In genomic region chr16:51154271-51155171, GRCh38 we compare ENCODE assay signal across 13 cellular contexts. TPM values are rescaled to one million over a fixed set of nuclear protein-coding genes. Genes with fewer than 3 reads are reported as not detected.
DNase-seq lines count a peak whose midpoint lies in the region; ATAC-seq, FAIRE-seq and TF ChIP-seq lines count a peak whose summit lies in the region.
"Had no signal": no experiment of that assay in that cellular context is flagged by ENCODE, and none has a peak within 500 bp of the region (broad histone marks: within the 10 kb centered on the region; RNA-seq: fewer than 3 reads in every experiment).

No MANE protein-coding gene starts in this region.

- DNase-seq in H7 = peak; percentile 84
- peak; percentile 11 for DNase-seq in inferior parietal cortex (ENCODE audit: extremely low spot score)
- DNase-seq in skeletal muscle cell (ENCODE audit: low read depth) = no peak
- DNase-seq in GM19240 (ENCODE audit: insufficient read length, low spot score) = no peak
- no peak for DNase-seq in GM12892 (ENCODE audit: insufficient read length)
- DNase-seq: activated CD4-positive, CD25-positive, alpha-beta regulatory T cell treated with anti-CD3 and anti-CD28 coated beads, Interleukin-2, amount 50 U/mL, for 72 hours; brain microvascular endothelial cell had no signal

- no peaks in the 10 kb centered on the region for H3K36me3 ChIP-seq in H7 (replicated peaks; ENCODE audit: control insufficient read depth, insufficient read depth, low read length)
- H3K36me3 ChIP-seq: brain microvascular endothelial cell, tibial nerve had no signal

- peaks cover 50% of the 10 kb centered on the region for H3K27me3 ChIP-seq in H7 (ENCODE audit: control insufficient read depth, insufficient read depth, low read length)

- H3K36me3 Mint-ChIP-seq in brain = no peaks in the 10 kb centered on the region

- FAIRE-seq in GM12892 (lab: Jason Lieb, UNC) = no peak
- FAIRE-seq: G401.6 had no signal

- H3K4me1 Mint-ChIP-seq in brain = peaks cover 55% of the 10 kb centered on the region

- peaks cover 0 to 5% (median 0%) of the 10 kb centered on the region in 5 experiments for H3K9me3 Mint-ChIP-seq in brain

- no peak for TF ChIP-seq CTCF in brain (conservative IDR thresholded peaks at IDR 0.05)

- ATAC-seq in HG03520 (IDR thresholded peaks at IDR 0.05; ENCODE audit: unreplicated experiment) (no peak), HG03159 (IDR thresholded peaks at IDR 0.05; ENCODE audit: unreplicated experiment) (no peak)
- ATAC-seq: Panc1 had no signal

- TF ChIP-seq POLR2A in GM12892 (IDR thresholded peaks at IDR 0.05; ENCODE audit: low read depth, low read length) = no peak

- H3K4me3 Mint-ChIP-seq in brain = peak overlapping the region; percentile 81 to 92 (median 88)

- H3K4me3 ChIP-seq in H7 (ENCODE audit: insufficient read depth, low read depth, low read length) (peak overlapping the region; percentile 90), skeletal muscle cell (ENCODE audit: low read depth, low read length) (peak overlapping the region; percentile 76)

- peaks cover 52% of the 10 kb centered on the region for H3K27me3 Mint-ChIP-seq in brain

- H3K27ac Mint-ChIP-seq in brain = peak overlapping the region; percentile 41 to 99 (median 93)

RNA-seq across cellular contexts. Expression of gene SALL1, which starts 3.5 kb away (rescaled TPM):
- 33.4 and 38.2 TPM in 2 replicates for total RNA-seq in H7 (2014; rRNA removed; shearing (Covaris generic))
- polyA plus RNA-seq in brain (ENCODE audit: insufficient read depth, low read depth, low replicate concordance) = 21.6 TPM
- polyA plus RNA-seq in GM12892 (2012; ENCODE audit: missing spikeins) = not detected

Comparison
In these comparisons a context has a peak if more than half of its experiments do, and no peak if none do; other contexts are left out.
1. DNase-seq: peak in H7 (single experiment) and inferior parietal cortex (single experiment); none in skeletal muscle cell (single experiment), GM19240 (single experiment) and GM12892 (single experiment).